In the genomic region with DNA sequence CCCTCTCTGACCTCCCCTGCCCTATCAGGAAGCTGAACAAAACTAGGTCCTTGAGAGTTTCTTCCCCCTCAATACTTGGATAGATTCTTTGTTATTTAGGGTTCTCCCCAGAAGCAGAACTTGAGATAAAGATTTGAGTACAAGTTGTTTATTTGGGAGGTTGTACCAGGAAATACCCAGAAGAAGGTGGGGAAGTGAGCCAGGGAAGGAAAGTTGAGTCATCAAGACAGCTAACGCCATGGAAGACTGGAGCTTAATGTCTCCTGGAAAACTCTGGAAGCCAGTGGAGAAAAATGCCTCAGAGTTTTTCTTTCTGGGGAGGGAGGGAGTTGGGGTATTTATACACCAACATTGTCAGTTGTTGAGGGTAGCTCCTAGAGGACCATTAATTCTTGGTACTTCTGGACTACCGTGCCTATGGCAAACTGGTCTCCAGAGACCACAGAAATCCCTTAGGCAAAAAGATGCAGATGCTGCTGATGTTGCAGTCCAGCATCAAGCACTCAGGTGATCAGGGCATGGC, we compare ENCODE assay signal across 29 cellular contexts.
DNase-seq lines count a peak whose midpoint lies in the region; ATAC-seq, FAIRE-seq and TF ChIP-seq lines count a peak whose summit lies in the region.
"Had no signal": no experiment of that assay in that cellular context is flagged by ENCODE, and none has a peak within 500 bp of the region (broad histone marks: within the 10 kb centered on the region; RNA-seq: fewer than 3 reads in every experiment).

No MANE protein-coding gene starts in this region.

- TF ChIP-seq RAD21 in HepG2 (CRISPR knock-in tag; IDR thresholded peaks at IDR 0.05): no peak

- no peak for FAIRE-seq in HepG2 (lab: Jason Lieb, UNC)

- no peak for TF ChIP-seq EP300 in HepG2 (IDR thresholded peaks at IDR 0.05; ENCODE audit: low read depth in 2 of 2, low read length in 2 of 2)
- no peak for TF ChIP-seq EP300 in HepG2 (CRISPR knock-in tag; IDR thresholded peaks at IDR 0.05; ENCODE audit: borderline replicate concordance)

- H3K27me3 ChIP-seq in adipocyte (replicated peaks; ENCODE audit: control insufficient read depth, insufficient read depth, low read length) (no peaks in the 10 kb centered on the region), HepG2 (ENCODE audit: control insufficient read depth in 1 of 2, insufficient read depth in 2 of 2, low read length in 2 of 2) (no peaks in the 10 kb centered on the region)
- H3K27me3 ChIP-seq: SJSA1 had no signal

- H3K9ac ChIP-seq in adipocyte (ENCODE audit: low read length) (no peak overlapping the region), HepG2 (ENCODE audit: insufficient read depth, low read depth, low read length) (no peak overlapping the region)
- H3K9ac ChIP-seq: KMS-11 had no signal

- H3K27me3 Mint-ChIP-seq in activated naive CD8-positive, alpha-beta T cell treated with anti-CD3 and anti-CD28 coated beads for 36 hours: no peaks in the 10 kb centered on the region
- peaks cover 2% of the 10 kb centered on the region for H3K27me3 Mint-ChIP-seq in activated naive CD8-positive, alpha-beta T cell treated with anti-CD3 and anti-CD28 coated beads, Interleukin-2, amount 50 U/mL, for 24 hours

- H3K36me3 ChIP-seq in adipocyte (ENCODE audit: control insufficient read depth, insufficient read depth, low read length, severe bottlenecking) (no peaks in the 10 kb centered on the region), HepG2 (replicated peaks in 1 of 2; ENCODE audit: control insufficient read depth in 1 of 2, insufficient read depth in 2 of 2, low read length in 2 of 2) (no peaks in the 10 kb centered on the region)
- H3K36me3 ChIP-seq: SJSA1 had no signal

- CTCF ChIA-PET in HepG2 (lab: Yijun Ruan, JAX; ENCODE audit: low intra/inter-chr PET ratio, low total read pairs): no interaction called here

- intact Hi-C loops in HepG2 (cut with micrococcal nuclease; ENCODE audit: unreplicated experiment): no loop called here

- no TSS peak for BruUV-seq in HepG2 (replicated peaks; lab: Mats Ljungman, UMichigan)

- POLR2A ChIA-PET in HepG2 (lab: Yijun Ruan, JAX): no interaction called here

- no peak for TF ChIP-seq POLR2A in HepG2 (IDR thresholded peaks at IDR 0.05; ENCODE audit: insufficient read depth in 1 of 2, low read depth in 2 of 2, low read length in 2 of 2)

- H3K27ac ChIP-seq in HepG2 (ENCODE audit: extremely low read length, insufficient read depth, low read length): no peak overlapping the region
- H3K27ac ChIP-seq: 22Rv1, KMS-11, SJSA1 had no signal

- no peak overlapping the region for H3K4me3 Mint-ChIP-seq in activated naive CD8-positive, alpha-beta T cell treated with anti-CD3 and anti-CD28 coated beads for 36 hours
- H3K4me3 Mint-ChIP-seq in activated naive CD8-positive, alpha-beta T cell treated with anti-CD3 and anti-CD28 coated beads, Interleukin-2, amount 50 U/mL, for 24 hours: no peak overlapping the region
- H3K4me3 Mint-ChIP-seq: B cell, CD14-positive monocyte, H9, HFFc6, IgD-negative memory B cell had no signal

- H3K36me3 Mint-ChIP-seq in activated naive CD8-positive, alpha-beta T cell treated with anti-CD3 and anti-CD28 coated beads for 36 hours: no peaks in the 10 kb centered on the region
- no peaks in the 10 kb centered on the region for H3K36me3 Mint-ChIP-seq in activated naive CD8-positive, alpha-beta T cell treated with anti-CD3 and anti-CD28 coated beads, Interleukin-2, amount 50 U/mL, for 24 hours (ENCODE audit: low read depth)
- H3K36me3 Mint-ChIP-seq: CD14-positive monocyte, IgD-negative memory B cell had no signal

- WGBS in HepG2 (ENCODE audit: low lambda C conversion rate): 10% methylated on average over 2 of the region's 2 CpGs

- no peak for DNase-seq in activated naive CD8-positive, alpha-beta T cell treated with anti-CD3 and anti-CD28 coated beads for 36 hours
- no peak for DNase-seq in activated naive CD8-positive, alpha-beta T cell treated with anti-CD3 and anti-CD28 coated beads, Interleukin-2, amount 50 U/mL, for 24 hours
- DNase-seq in adipocyte (ENCODE audit: low read depth) (no peak), fibroblast of mammary gland (ENCODE audit: low read depth) (peak; percentile 2), D341Med (ENCODE audit: low spot score) (no peak), HepG2 (ENCODE audit: low spot score) (no peak)
- DNase-seq: Calu3; DMS153; DND-41; H9; HFFc6; MV-4-11; NCI-H1105 treated with DMSO at 0.1 percent for 48 hours; NCI-H146; NCI-H1930; NCI-H2107; NCI-H524 treated with DMSO at 0.1 percent for 48 hours; NCI-H774; NK-92 treated with Interleukin-12 subunit alpha and Interleukin-12 subunit beta, amount 100 ng/mL, for 24 hours; Right ventricle myocardium superior; RPMI8226 had no signal

- no peaks in the 10 kb centered on the region for H3K9me3 ChIP-seq in adipocyte (ENCODE audit: control insufficient read depth, low read length)
- H3K9me3 ChIP-seq in HepG2 (ENCODE audit: low read length): no peaks in the 10 kb centered on the region
- H3K9me3 ChIP-seq: SJSA1 had no signal

- peaks cover 6% of the 10 kb centered on the region for H3K9me3 Mint-ChIP-seq in activated naive CD8-positive, alpha-beta T cell treated with anti-CD3 and anti-CD28 coated beads for 36 hours
- H3K9me3 Mint-ChIP-seq in activated naive CD8-positive, alpha-beta T cell treated with anti-CD3 and anti-CD28 coated beads, Interleukin-2, amount 50 U/mL, for 24 hours: peaks cover 6% of the 10 kb centered on the region
- H3K9me3 Mint-ChIP-seq: H9, HFFc6 had no signal

- no peak overlapping the region for H3K4me2 ChIP-seq in HepG2 (ENCODE audit: low read depth, low read length)
- H3K4me2 ChIP-seq: KMS-11 had no signal

- peak overlapping the region; percentile 39 for H3K27ac Mint-ChIP-seq in activated naive CD8-positive, alpha-beta T cell treated with anti-CD3 and anti-CD28 coated beads for 36 hours
- H3K27ac Mint-ChIP-seq in activated naive CD8-positive, alpha-beta T cell treated with anti-CD3 and anti-CD28 coated beads, Interleukin-2, amount 50 U/mL, for 24 hours: no peak overlapping the region
- H3K27ac Mint-ChIP-seq: B cell, CD14-positive monocyte, H9, HFFc6, IgD-negative memory B cell had no signal

- TF ChIP-seq CTCF in fibroblast of mammary gland (conservative IDR thresholded peaks at IDR 0.05; ENCODE audit: control insufficient read depth, insufficient read depth, low read depth, low read length) (no peak), HepG2 (CRISPR knock-in tag; IDR thresholded peaks at IDR 0.05) (no peak)

- H3K4me3 ChIP-seq in adipocyte (ENCODE audit: low read length): peak overlapping the region; percentile 21
- no peak overlapping the region for H3K4me3 ChIP-seq in fibroblast of mammary gland (ENCODE audit: control insufficient read depth, low read depth, low read length)
- no peak overlapping the region for H3K4me3 ChIP-seq in HepG2 (replicated peaks in 1 of 3; ENCODE audit: insufficient read depth in 1 of 3, low read depth in 2 of 3, low read length in 3 of 3)
- H3K4me3 ChIP-seq: SJSA1 had no signal

- H3K4me1 Mint-ChIP-seq in activated naive CD8-positive, alpha-beta T cell treated with anti-CD3 and anti-CD28 coated beads for 36 hours: peaks cover 3% of the 10 kb centered on the region
- H3K4me1 Mint-ChIP-seq in activated naive CD8-positive, alpha-beta T cell treated with anti-CD3 and anti-CD28 coated beads, Interleukin-2, amount 50 U/mL, for 24 hours: no peaks in the 10 kb centered on the region
- H3K4me1 Mint-ChIP-seq: B cell, CD14-positive monocyte, H9, IgD-negative memory B cell had no signal

- no peaks in the 10 kb centered on the region for H3K79me2 ChIP-seq in HepG2 (ENCODE audit: insufficient read depth, low read length)

- in situ Hi-C loops in HepG2 (cut with HindIII; ENCODE audit: extremely low pct_ligation_motif_present, low pct_unique_long_range_greater_than_20kb): no loop called here

- no peak overlapping the region for H2AFZ ChIP-seq in HepG2 (ENCODE audit: low read length)

- no peak for ATAC-seq in activated naive CD8-positive, alpha-beta T cell treated with anti-CD3 and anti-CD28 coated beads, Interleukin-2, amount 50 U/mL, for 24 hours
- ATAC-seq in GM21786 (IDR thresholded peaks at IDR 0.05; ENCODE audit: unreplicated experiment) (no peak), HG03280 (IDR thresholded peaks at IDR 0.05; ENCODE audit: unreplicated experiment) (no peak), HepG2 (no peak)

- peaks cover 5% of the 10 kb centered on the region for H3K4me1 ChIP-seq in adipocyte (ENCODE audit: control insufficient read depth, insufficient read depth, low read length)
- H3K4me1 ChIP-seq in HepG2 (ENCODE audit: insufficient read depth, low read length): no peaks in the 10 kb centered on the region
- H3K4me1 ChIP-seq: SJSA1 had no signal

- no peaks in the 10 kb centered on the region for H4K20me1 ChIP-seq in HepG2 (ENCODE audit: insufficient read depth, low read length)

TF ChIP-seq in HepG2, 621 proteins besides CTCF, POLR2A, EP300 and RAD21 (continues in another document):
- no peak for TF ChIP-seq TARDBP (CRISPR knock-in tag; IDR thresholded peaks at IDR 0.05)
- TF ChIP-seq NRL (CRISPR knock-in tag; IDR thresholded peaks at IDR 0.05; ENCODE audit: borderline replicate concordance): no peak
- TF ChIP-seq PPARG (CRISPR knock-in tag; conservative IDR thresholded peaks at IDR 0.05): no peak
- TF ChIP-seq ZNF557 (CRISPR knock-in tag; IDR thresholded peaks at IDR 0.05): no peak
- TF ChIP-seq ZNF468 (CRISPR knock-in tag; IDR thresholded peaks at IDR 0.05): no peak
- TF ChIP-seq KDM2A (CRISPR knock-in tag; IDR thresholded peaks at IDR 0.05; ENCODE audit: borderline replicate concordance, low read depth): no peak
- TF ChIP-seq, protein P1, sequence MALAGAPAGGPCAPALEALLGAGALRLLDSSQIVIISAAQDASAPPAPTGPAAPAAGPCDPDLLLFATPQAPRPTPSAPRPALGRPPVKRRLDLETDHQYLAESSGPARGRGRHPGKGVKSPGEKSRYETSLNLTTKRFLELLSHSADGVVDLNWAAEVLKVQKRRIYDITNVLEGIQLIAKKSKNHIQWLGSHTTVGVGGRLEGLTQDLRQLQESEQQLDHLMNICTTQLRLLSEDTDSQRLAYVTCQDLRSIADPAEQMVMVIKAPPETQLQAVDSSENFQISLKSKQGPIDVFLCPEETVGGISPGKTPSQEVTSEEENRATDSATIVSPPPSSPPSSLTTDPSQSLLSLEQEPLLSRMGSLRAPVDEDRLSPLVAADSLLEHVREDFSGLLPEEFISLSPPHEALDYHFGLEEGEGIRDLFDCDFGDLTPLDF (CRISPR knock-in tag; IDR thresholded peaks at IDR 0.05): no peak
- TF ChIP-seq MTA3 (CRISPR knock-in tag; IDR thresholded peaks at IDR 0.05): no peak
